ENCODE assay signal across 8 cellular contexts in the genomic region with DNA sequence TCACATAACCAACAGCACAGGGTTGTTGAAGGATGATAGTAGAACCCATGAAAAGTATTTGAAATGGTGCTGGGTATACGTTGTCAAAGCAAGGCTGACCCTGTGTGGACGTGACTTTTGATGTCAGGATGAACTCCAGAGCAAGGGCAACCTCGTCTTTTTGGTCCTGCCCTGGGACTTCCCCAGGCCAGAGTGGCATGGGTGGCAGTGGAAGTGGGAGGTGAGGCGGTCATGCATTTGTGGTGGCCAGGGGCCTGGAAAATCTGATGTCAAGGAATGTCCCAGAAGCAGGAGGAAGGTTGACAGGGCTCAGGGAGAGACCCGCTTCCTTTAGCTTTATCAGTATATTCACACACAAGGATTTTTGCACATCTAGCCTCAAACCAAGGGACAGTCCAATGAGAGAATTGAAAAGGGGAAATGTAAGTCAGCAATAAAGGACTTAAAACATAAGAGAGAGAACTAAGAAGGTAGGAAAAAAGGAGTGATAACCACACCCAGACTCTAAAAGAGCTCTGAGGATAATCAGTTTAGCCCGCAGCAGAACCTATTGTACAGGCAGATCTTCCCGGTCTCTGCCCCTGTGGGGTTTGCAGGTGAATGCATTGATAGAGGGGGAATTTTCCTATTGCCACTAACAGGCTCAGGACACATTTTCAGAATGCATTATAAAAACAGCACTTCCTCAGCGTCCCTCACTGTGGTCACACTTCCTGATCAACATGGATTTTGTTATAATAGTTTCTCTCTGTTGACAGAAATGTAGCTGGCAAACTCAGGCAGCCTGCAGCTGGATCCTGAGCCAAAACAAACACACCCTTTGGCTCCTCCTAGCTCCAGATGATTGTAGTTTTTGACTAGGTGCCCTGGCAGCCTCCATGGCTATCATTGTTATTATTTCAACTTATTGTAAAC.
DNase-seq lines count a peak whose midpoint lies in the region; ATAC-seq, FAIRE-seq and TF ChIP-seq lines count a peak whose summit lies in the region.

No MANE protein-coding gene starts in this region.

- intact Hi-C loops in pancreas (cut with DNase I), result no loop called here
- intact Hi-C loops in CD4-positive, alpha-beta T cell (cut with DNase I, micrococcal nuclease), result no loop called here

- POLR2A ChIA-PET in CD4-positive, alpha-beta T cell (lab: Charles Lee), result no interaction called here

- 50 to 53% methylated on average over 8 of the region's 8 CpGs for WGBS in pancreas, 2 donors

- no peak overlapping the region for H3K27ac Mint-ChIP-seq in CD4-positive, alpha-beta T cell

- no peaks in the 10 kb centered on the region for H3K9me3 ChIP-seq in DND-41 (ENCODE audit: insufficient read depth, low read length, severe bottlenecking)
- no peaks in the 10 kb centered on the region for H3K9me3 ChIP-seq in pancreas
- H3K9me3 ChIP-seq in CD4-positive, alpha-beta T cell (ENCODE audit: control insufficient read depth, low read length), result no peaks in the 10 kb centered on the region

- no peak for FAIRE-seq in pancreas (lab: Jason Lieb, UNC)

- no peaks in the 10 kb centered on the region for H3K4me1 Mint-ChIP-seq in CD4-positive, alpha-beta T cell (ENCODE audit: low read depth)

- peak; percentile 18 for DNase-seq in DND-41
- DNase-seq in NCI-H460 (ENCODE audit: extremely low read depth, low read depth), result peak; percentile 47
- DNase-seq in epithelial cell of prostate (ENCODE audit: low read depth, low spot score), result peak; percentile 5
- peak in 5 of 6 donors; percentile 55 to 79 (median 74) for DNase-seq in pancreas
- no peak for DNase-seq in NCI-H187 treated with DMSO at 0.1 percent for 48 hours (lab: John Stamatoyannopoulos, UW)
- DNase-seq in epidermal melanocyte (ENCODE audit: insufficient read length, low spot score), result no peak
- no peak for DNase-seq in CD4-positive, alpha-beta T cell

- no peaks in the 10 kb centered on the region for H4K20me1 ChIP-seq in DND-41 (ENCODE audit: insufficient read depth, low read length)

- peaks cover 8% of the 10 kb centered on the region; the same call in 1 of the 2 replicates for H3K4me1 ChIP-seq in DND-41 (ENCODE audit: insufficient read depth, low read length)
- H3K4me1 ChIP-seq in pancreas, result peaks cover 4 to 23% (median 16%) of the 10 kb centered on the region in 3 donors

- H3K36me3 Mint-ChIP-seq in CD4-positive, alpha-beta T cell (ENCODE audit: low read depth), result no peaks in the 10 kb centered on the region

- H2AFZ ChIP-seq in DND-41 (ENCODE audit: low read depth, low read length), result peak overlapping the region; percentile 44; the same call in 1 of the 2 replicates

- no peak overlapping the region for H3K27ac ChIP-seq in DND-41 (ENCODE audit: low read length)
- H3K27ac ChIP-seq in epithelial cell of prostate, result no peak overlapping the region
- peak overlapping the region in 2 of 4 donors; percentile 51 to 70 for H3K27ac ChIP-seq in pancreas
- H3K27ac ChIP-seq in CD4-positive, alpha-beta T cell (ENCODE audit: low read depth, low read length), result no peak overlapping the region

- H3K4me3 Mint-ChIP-seq in CD4-positive, alpha-beta T cell, result no peak overlapping the region

- no peaks in the 10 kb centered on the region for H3K27me3 ChIP-seq in DND-41 (ENCODE audit: insufficient read depth, low read length, poor library complexity)
- H3K27me3 ChIP-seq in pancreas, result no peaks in the 10 kb centered on the region
- no peaks in the 10 kb centered on the region for H3K27me3 ChIP-seq in CD4-positive, alpha-beta T cell (ENCODE audit: control insufficient read depth, insufficient read depth, low read length)

- ATAC-seq in DND-41 (ENCODE audit: insufficient read depth, low read depth) (peak; percentile 64), pancreas (peak; percentile 91 to 96 (median 96)), HG03442 (IDR thresholded peaks at IDR 0.05; ENCODE audit: unreplicated experiment) (no peak)
- ATAC-seq in CD4-positive, alpha-beta T cell (ENCODE audit: poor library complexity), result no peak

- TF ChIP-seq CTCF in DND-41 (IDR thresholded peaks at IDR 0.05; ENCODE audit: borderline replicate concordance, extremely low read depth, low read length, poor library complexity, severe bottlenecking) (peak; percentile 39), pancreas (IDR thresholded peaks at IDR 0.05) (peak in 2 of 4 donors; percentile 12 to 29)
- no peak for TF ChIP-seq CTCF in CD4-positive, alpha-beta T cell (IDR thresholded peaks at IDR 0.05)

- H3K4me3 ChIP-seq in DND-41 (ENCODE audit: low read depth in 1 of 2, low read length in 2 of 2), result no peak overlapping the region
- H3K4me3 ChIP-seq in pancreas, result no peak overlapping the region

- no peak overlapping the region for H3K4me2 ChIP-seq in DND-41 (ENCODE audit: insufficient read depth, low read length)

- H3K9me3 Mint-ChIP-seq in CD4-positive, alpha-beta T cell, result peaks cover 2% of the 10 kb centered on the region

- no peaks in the 10 kb centered on the region for H3K27me3 Mint-ChIP-seq in CD4-positive, alpha-beta T cell

- H3K79me2 ChIP-seq in DND-41 (ENCODE audit: insufficient read depth, low read length), result no peaks in the 10 kb centered on the region

- CTCF ChIA-PET in CD4-positive, alpha-beta T cell (lab: Charles Lee), result no interaction called here

- H3K36me3 ChIP-seq in DND-41 (ENCODE audit: insufficient read depth, low read length) (no peaks in the 10 kb centered on the region), pancreas (no peaks in the 10 kb centered on the region)

- no peak overlapping the region for H3K9ac ChIP-seq in DND-41 (ENCODE audit: low read depth, low read length)

Comparison
In these comparisons a context has a peak if more than half of its experiments do, and no peak if none do; other contexts are left out.
1. ATAC-seq: peak in DND-41 (single experiment) and pancreas (4 of 4); none in CD4-positive, alpha-beta T cell (single experiment) and HG03442 (single experiment).
2. DNase-seq: peak in DND-41 (single experiment), NCI-H460 (single experiment), epithelial cell of prostate (single experiment) and pancreas (5 of 6); none in NCI-H187 treated with DMSO at 0.1 percent for 48 hours (single experiment), epidermal melanocyte (single experiment) and CD4-positive, alpha-beta T cell (0 of 10).